ENCODE assay signal across 8 cellular contexts in genomic region chr1:83998599-83999315, GRCh38. TPM values are rescaled to one million over a fixed set of nuclear protein-coding genes. Genes with fewer than 3 reads are reported as not detected.
DNase-seq lines count a peak whose midpoint lies in the region; ATAC-seq and TF ChIP-seq lines count a peak whose summit lies in the region.

Gene TTLL7 (minus strand): TSS chr1:83999132. CDS start chr1:83952211, 46,921 bp downstream.

- TF ChIP-seq CTCF in AG04449 (IDR thresholded peaks at IDR 0.05; ENCODE audit: insufficient read depth, low read length, missing control alignments) = no peak

- CTCF ChIA-PET in AG04449 (lab: Yijun Ruan, JAX) = no interaction called here

- peak within 1 kb of the TSS in 1 of 2 experiments; percentile 98 for H3K14ac ChIP-seq in mesenchymal stem cell (ENCODE audit: low read length in 2 of 2)

- DNase-seq in AG04449 (ENCODE audit: low read depth, low spot score) (no peak), NCI-H460 (ENCODE audit: extremely low read depth, low read depth) (peak; percentile 42), mesenchymal stem cell (peak; percentile 83)
- DNase-seq in activated CD4-positive, alpha-beta T cell treated with anti-CD3 and anti-CD28 coated beads, Interleukin-2, amount 50 U/mL, for 48 hours = peak; percentile 71 to 77
- DNase-seq in effector memory CD4-positive, alpha-beta T cell = peak; percentile 4 to 14 (median 4)
- DNase-seq in stimulated activated CD8-positive, alpha-beta memory T cell treated with anti-CD3 and anti-CD28 coated beads, Interleukin-12 subunit alpha, Interleukin-12 subunit beta, amount 100 ng/mL, for 24 hours (ENCODE audit: extremely low read depth) = peak; percentile 12

- peak within 1 kb of the TSS; percentile 84 to 95 for H3K18ac ChIP-seq in mesenchymal stem cell (ENCODE audit: low read depth in 1 of 2, low read length in 2 of 2)

- peaks cover 17% of the 10 kb centered on the region for H3K79me1 ChIP-seq in mesenchymal stem cell (replicated peaks; ENCODE audit: low read length, poor library complexity, severe bottlenecking)

- H4K8ac ChIP-seq in mesenchymal stem cell (ENCODE audit: low read length) = peak within 1 kb of the TSS; percentile 90

- H3K4ac ChIP-seq in mesenchymal stem cell (ENCODE audit: low read depth in 1 of 2, low read length in 2 of 2) = peak within 1 kb of the TSS; percentile 85 to 89

- H2AFZ ChIP-seq in mesenchymal stem cell (ENCODE audit: low read depth, low read length) = peak within 1 kb of the TSS; percentile 99

- H3K9me3 ChIP-seq in effector memory CD4-positive, alpha-beta T cell (ENCODE audit: control insufficient read depth, low read length) = no peaks in the 10 kb centered on the region
- H3K9me3 ChIP-seq in mesenchymal stem cell (ENCODE audit: control insufficient read depth, low read length) = no peaks in the 10 kb centered on the region

- H3K23ac ChIP-seq in mesenchymal stem cell (ENCODE audit: low read length in 2 of 2) = peak within 1 kb of the TSS in 1 of 2 experiments; percentile 94

- peak within 1 kb of the TSS; percentile 97 for H3K9ac ChIP-seq in mesenchymal stem cell (ENCODE audit: low read length)

- under 1% methylated on average over 63 of the region's 66 CpGs for WGBS in mesenchymal stem cell

- peaks cover 5% of the 10 kb centered on the region for H3K4me1 ChIP-seq in effector memory CD4-positive, alpha-beta T cell (ENCODE audit: control insufficient read depth, insufficient read depth, low read length, poor library complexity, severe bottlenecking)
- H3K4me1 ChIP-seq in mesenchymal stem cell (ENCODE audit: control insufficient read depth, insufficient read depth, low read depth, low read length) = peaks cover 4% of the 10 kb centered on the region

- H2BK5ac ChIP-seq in mesenchymal stem cell (ENCODE audit: low read depth, low read length, poor library complexity, severe bottlenecking) = peak within 1 kb of the TSS; percentile 89

- POLR2A ChIA-PET in AG04449 (lab: Yijun Ruan, JAX) = interaction anchor here (0.9 kb wide), 1 partner anchor 79 kb away, joined by 3 read pairs; no protein-coding TSS in a partner anchor

- H3K4me3 ChIP-seq in AG04449 (ENCODE audit: low read depth, low read length) = peak within 1 kb of the TSS; percentile 74
- peak within 1 kb of the TSS; percentile 71 for H3K4me3 ChIP-seq in effector memory CD4-positive, alpha-beta T cell (ENCODE audit: insufficient read depth, low read depth, low read length, poor library complexity, severe bottlenecking)
- peak within 1 kb of the TSS; percentile 83 to 92 for H3K4me3 ChIP-seq in mesenchymal stem cell (ENCODE audit: insufficient read depth in 1 of 2, low read depth in 1 of 2, low read length in 2 of 2)

- peak; percentile 93 for ATAC-seq in GM19035 (IDR thresholded peaks at IDR 0.05; ENCODE audit: unreplicated experiment)
- ATAC-seq in HG03175 (IDR thresholded peaks at IDR 0.05; ENCODE audit: unreplicated experiment) = peak; percentile 84

- no peak within 1 kb of the TSS for H2AK5ac ChIP-seq in mesenchymal stem cell (ENCODE audit: low read length, severe bottlenecking)

- H3K4me2 ChIP-seq in mesenchymal stem cell (ENCODE audit: low read length, poor library complexity, severe bottlenecking) = peak within 1 kb of the TSS; percentile 99

- peak within 1 kb of the TSS; percentile 100 for H2BK120ac ChIP-seq in mesenchymal stem cell (ENCODE audit: low read depth, low read length)

- peak within 1 kb of the TSS; percentile 94 to 96 for H2BK12ac ChIP-seq in mesenchymal stem cell (ENCODE audit: low read length in 2 of 2)

- H3K36me3 ChIP-seq in effector memory CD4-positive, alpha-beta T cell (ENCODE audit: control insufficient read depth, insufficient read depth, low read length) = no peaks in the 10 kb centered on the region
- H3K36me3 ChIP-seq in mesenchymal stem cell (ENCODE audit: control insufficient read depth in 1 of 2, insufficient read depth in 2 of 2, low read depth in 1 of 2, low read length in 2 of 2) = no peaks in the 10 kb centered on the region

- H2BK15ac ChIP-seq in mesenchymal stem cell (ENCODE audit: low read depth, poor library complexity, severe bottlenecking) = peak within 1 kb of the TSS; percentile 99

- H3K27ac ChIP-seq in effector memory CD4-positive, alpha-beta T cell (ENCODE audit: insufficient read depth, low read length, poor library complexity, severe bottlenecking) = no peak within 1 kb of the TSS
- peak within 1 kb of the TSS; percentile 48 for H3K27ac ChIP-seq in mesenchymal stem cell (ENCODE audit: low read length, poor library complexity, severe bottlenecking)

- peak within 1 kb of the TSS; percentile 98 for H4K91ac ChIP-seq in mesenchymal stem cell (ENCODE audit: low read length)

- peaks cover 8% of the 10 kb centered on the region for H3K27me3 ChIP-seq in effector memory CD4-positive, alpha-beta T cell (replicated peaks; ENCODE audit: control insufficient read depth, insufficient read depth, low read length, poor library complexity, severe bottlenecking)
- no peaks in the 10 kb centered on the region for H3K27me3 ChIP-seq in mesenchymal stem cell (ENCODE audit: control insufficient read depth in 1 of 2, insufficient read depth in 1 of 2, low read length in 2 of 2)

RNA-seq across cellular contexts. Expression of gene TTLL7, which starts in this region (rescaled TPM):
- 4.4 and 4.8 TPM in 2 replicates for total RNA-seq in NCI-H460 (2014; rRNA removed; shearing (Covaris generic))
- polyA plus RNA-seq in NCI-H460 (2014; cell fraction: nucleus; rRNA removed) = 2.7 and 5.1 TPM in 2 replicates
- 9.5 TPM for polyA plus RNA-seq in mesenchymal stem cell (2013, experiment 1 of 2)
- polyA plus RNA-seq in mesenchymal stem cell (2013, experiment 2 of 2) = 7.7 TPM
